Comparison of ENCODE assay signal across 9 cellular contexts in the genomic region with DNA sequence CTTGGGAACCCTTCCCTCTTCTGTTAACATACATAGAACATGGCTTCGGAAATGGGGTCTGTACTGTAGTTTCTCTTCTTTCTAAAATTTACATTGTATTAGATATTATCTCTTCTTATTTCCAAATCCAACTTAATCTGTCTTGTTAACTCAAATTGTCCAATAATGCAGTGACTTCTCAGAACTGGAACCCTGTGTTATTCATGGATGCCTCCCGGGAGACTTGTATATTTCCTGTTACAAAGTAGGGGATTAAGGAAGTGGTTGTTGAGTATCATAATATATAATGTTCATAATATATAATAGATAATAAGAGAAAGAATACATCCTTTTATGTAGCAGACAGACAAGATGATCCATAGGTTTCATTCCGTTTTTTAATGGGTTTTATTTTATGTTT.
"Had no signal": no experiment of that assay in that cellular context is flagged by ENCODE, and none has a peak within 500 bp of the region (broad histone marks: within the 10 kb centered on the region; RNA-seq: fewer than 3 reads in every experiment).

No MANE protein-coding gene starts in this region.

- FAIRE-seq: H1, HTR-8/SVneo, K562 had no signal

- DNase-seq: H9, HFFc6, IMR-90, KG1 had no signal

- H3K4me2 ChIP-seq: GM23338 had no signal

- ATAC-seq: GM23338, HCT116, K562 had no signal

- H3K4me3 ChIP-seq: GM23338, K562 had no signal
